Comparison of ENCODE assay signal across 14 cellular contexts in genomic region chr1:239247299-239247698, GRCh38.
"Had no signal": no experiment of that assay in that cellular context is flagged by ENCODE, and none has a peak within 500 bp of the region (broad histone marks: within the 10 kb centered on the region; RNA-seq: fewer than 3 reads in every experiment).

No MANE protein-coding gene starts in this region.

- DNase-seq: activated B cell treated with CpG ODN at 0.5 μM for 24 hours; activated CD4-positive, alpha-beta T cell treated with anti-CD3 and anti-CD28 coated beads, Interleukin-2, amount 10 ng/mL, durations not matched to agents 7 days and 5 days; activated T-cell treated with anti-CD3 and anti-CD28 coated beads for 4 hours; esophagus squamous epithelium; gastrocnemius medialis; left ventricle myocardium superior; ovary; stimulated activated CD4-positive, alpha-beta T cell treated with anti-CD3 and anti-CD28 coated beads, Interleukin-4, amount 100 ng/mL, for 1 hour; stimulated activated CD8-positive, alpha-beta memory T cell treated with anti-CD3 and anti-CD28 coated beads, Interleukin-4, amount 100 ng/mL, for 48 hours; stimulated activated naive CD8-positive, alpha-beta T cell treated with anti-CD3 and anti-CD28 coated beads, Interleukin-15, Interleukin-2, amounts not matched to agents 100 U/mL and 50 U/mL, for 24 hours; testis; upper lobe of right lung had no signal

- H3K27me3 ChIP-seq: esophagus squamous epithelium, gastrocnemius medialis, ovary, testis, upper lobe of right lung had no signal

- H3K36me3 ChIP-seq: esophagus squamous epithelium, gastrocnemius medialis, ovary, upper lobe of right lung had no signal

- H3K27ac Mint-ChIP-seq: activated B cell treated with CpG ODN at 0.5 μM for 24 hours; activated CD4-positive, alpha-beta T cell treated with anti-CD3 and anti-CD28 coated beads, Interleukin-2, amount 10 ng/mL, durations not matched to agents 7 days and 5 days; activated naive CD4-positive, alpha-beta T cell treated with anti-CD3 and anti-CD28 coated beads, Interleukin-2, amount 50 U/mL, for 72 hours had no signal

- FAIRE-seq: endometrium had no signal

- H3K4me3 ChIP-seq: esophagus squamous epithelium, gastrocnemius medialis, ovary, testis, upper lobe of right lung had no signal

- H3K4me1 Mint-ChIP-seq: activated B cell treated with CpG ODN at 0.5 μM for 24 hours; activated CD4-positive, alpha-beta T cell treated with anti-CD3 and anti-CD28 coated beads, Interleukin-2, amount 10 ng/mL, durations not matched to agents 7 days and 5 days had no signal

- H3K27ac ChIP-seq: esophagus squamous epithelium, gastrocnemius medialis, ovary, testis, upper lobe of right lung had no signal

- H3K9me3 Mint-ChIP-seq: activated CD4-positive, alpha-beta T cell treated with anti-CD3 and anti-CD28 coated beads, Interleukin-2, amount 10 ng/mL, durations not matched to agents 7 days and 5 days had no signal

- ATAC-seq: activated naive CD4-positive, alpha-beta T cell treated with anti-CD3 and anti-CD28 coated beads, Interleukin-2, amount 50 U/mL, for 72 hours; gastrocnemius medialis; left ventricle myocardium superior; stimulated activated naive CD8-positive, alpha-beta T cell treated with anti-CD3 and anti-CD28 coated beads, Interleukin-15, Interleukin-2, amounts not matched to agents 100 U/mL and 50 U/mL, for 24 hours; upper lobe of right lung had no signal

- H3K27me3 Mint-ChIP-seq: activated B cell treated with CpG ODN at 0.5 μM for 24 hours; activated CD4-positive, alpha-beta T cell treated with anti-CD3 and anti-CD28 coated beads, Interleukin-2, amount 10 ng/mL, durations not matched to agents 7 days and 5 days had no signal

- H3K9me3 ChIP-seq: esophagus squamous epithelium, gastrocnemius medialis, ovary, testis, upper lobe of right lung had no signal

- H3K36me3 Mint-ChIP-seq: activated naive CD4-positive, alpha-beta T cell treated with anti-CD3 and anti-CD28 coated beads, Interleukin-2, amount 50 U/mL, for 72 hours had no signal

- H3K4me1 ChIP-seq: esophagus squamous epithelium, gastrocnemius medialis, testis, upper lobe of right lung had no signal

- H3K4me3 Mint-ChIP-seq: activated B cell treated with CpG ODN at 0.5 μM for 24 hours; activated CD4-positive, alpha-beta T cell treated with anti-CD3 and anti-CD28 coated beads, Interleukin-2, amount 10 ng/mL, durations not matched to agents 7 days and 5 days had no signal
